In genomic region chr3:16482770-16483531, GRCh38 we compare ENCODE assay signal across 1 cellular context.
TF ChIP-seq lines count a peak whose summit lies in the region.

No MANE protein-coding gene starts in this region.

TF ChIP-seq in WTC11, 78 proteins besides CTCF, POLR2A, EP300 and RAD21 (continued from another document):
- TF ChIP-seq, protein P1, sequence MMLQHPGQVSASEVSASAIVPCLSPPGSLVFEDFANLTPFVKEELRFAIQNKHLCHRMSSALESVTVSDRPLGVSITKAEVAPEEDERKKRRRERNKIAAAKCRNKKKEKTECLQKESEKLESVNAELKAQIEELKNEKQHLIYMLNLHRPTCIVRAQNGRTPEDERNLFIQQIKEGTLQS (CRISPR knock-in tag; conservative IDR thresholded peaks at IDR 0.05), result no peak
- TF ChIP-seq, protein P2, sequence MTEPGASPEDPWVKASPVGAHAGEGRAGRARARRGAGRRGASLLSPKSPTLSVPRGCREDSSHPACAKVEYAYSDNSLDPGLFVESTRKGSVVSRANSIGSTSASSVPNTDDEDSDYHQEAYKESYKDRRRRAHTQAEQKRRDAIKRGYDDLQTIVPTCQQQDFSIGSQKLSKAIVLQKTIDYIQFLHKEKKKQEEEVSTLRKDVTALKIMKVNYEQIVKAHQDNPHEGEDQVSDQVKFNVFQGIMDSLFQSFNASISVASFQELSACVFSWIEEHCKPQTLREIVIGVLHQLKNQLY (CRISPR knock-in tag; IDR thresholded peaks at IDR 0.05), result no peak
- no peak for TF ChIP-seq SMAD4 (CRISPR knock-in tag; IDR thresholded peaks at IDR 0.05)
- TF ChIP-seq EMX1 (CRISPR knock-in tag; IDR thresholded peaks at IDR 0.05), result 0 out of 2 replicates have a peak, but pooled peaks have one; percentile 31
